21 cellular contexts compared by ENCODE assay signal in the genomic region with DNA sequence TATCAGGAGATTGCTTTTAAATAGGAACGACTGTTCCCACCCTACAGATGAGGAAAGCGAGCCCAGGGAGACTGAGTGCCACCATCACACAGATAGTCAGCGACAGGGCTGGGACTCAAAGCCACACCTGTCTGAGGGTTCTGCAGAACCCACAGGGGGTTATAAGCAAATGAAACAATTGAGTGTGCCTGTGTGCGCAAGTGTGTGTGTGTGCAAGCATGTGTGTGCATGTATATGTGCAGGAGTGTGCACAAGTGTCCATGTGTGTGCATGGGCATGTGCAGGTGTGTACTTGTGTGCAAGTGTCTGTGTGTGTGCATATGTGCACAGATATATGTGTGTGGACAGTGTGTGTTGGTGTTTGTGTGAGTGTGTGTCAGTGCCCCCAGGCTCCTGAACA.
DNase-seq lines count a peak whose midpoint lies in the region; ATAC-seq and TF ChIP-seq lines count a peak whose summit lies in the region.
"Had no signal": no experiment of that assay in that cellular context is flagged by ENCODE, and none has a peak within 500 bp of the region (broad histone marks: within the 10 kb centered on the region; RNA-seq: fewer than 3 reads in every experiment).

No MANE protein-coding gene starts in this region.

- 77 to 92% (median 88%) methylated on average over 4 of the region's 4 CpGs for WGBS in stomach, 5 donors

- no peaks in the 10 kb centered on the region for H3K36me3 ChIP-seq in stomach
- H3K36me3 ChIP-seq: BLaER1 treated with 17β-estradiol and CSF1 and Interleukin-3, amounts not matched to agents 10 nM and 100 nM had no signal

- CTCF ChIA-PET in activated naive CD4-positive, alpha-beta T cell treated with anti-CD3 and anti-CD28 coated beads, Interleukin-2, amount 10 ng/mL, durations not matched to agents 7 days and 5 days (lab: Charles Lee) = no interaction called here

- no peak for DNase-seq in stimulated activated naive CD8-positive, alpha-beta T cell treated with anti-CD3 and anti-CD28 coated beads, Interleukin-15, amount 100 ng/mL, for 72 hours
- no peak for DNase-seq in stimulated activated naive CD8-positive, alpha-beta T cell treated with anti-CD3 and anti-CD28 coated beads, Interleukin-15, Interleukin-2, amounts not matched to agents 100 U/mL and 50 U/mL, for 24 hours
- DNase-seq in islet precursor cell (peak; percentile 37), stomach (peak; percentile 13), NCI-H2196 (lab: John Stamatoyannopoulos, UW; ENCODE audit: unreplicated experiment) (no peak)
- DNase-seq in activated naive CD4-positive, alpha-beta T cell treated with anti-CD3 and anti-CD28 coated beads, Interleukin-2, amount 10 ng/mL, durations not matched to agents 7 days and 5 days = no peak
- DNase-seq: AML-193; CD4-positive, alpha-beta T cell; KBM-7; MV-4-11; NCI-H1105 treated with DMSO at 0.1 percent for 48 hours; NCI-H2029 treated with DMSO at 0.1 percent for 48 hours; NCI-H226; NCI-H510A; NCI-H69; SHP77 had no signal

- intact Hi-C loops in stomach (cut with DNase I; ENCODE audit: low total_unique reads) = no loop called here

- H3K27me3 Mint-ChIP-seq in stimulated activated naive CD8-positive, alpha-beta T cell treated with anti-CD3 and anti-CD28 coated beads, Interleukin-15, amount 100 ng/mL, for 72 hours = peaks cover 68% of the 10 kb centered on the region
- H3K27me3 Mint-ChIP-seq in activated naive CD4-positive, alpha-beta T cell treated with anti-CD3 and anti-CD28 coated beads, Interleukin-2, amount 10 ng/mL, durations not matched to agents 7 days and 5 days = peaks cover 17% of the 10 kb centered on the region

- TF ChIP-seq POLR2A in stomach (IDR thresholded peaks at IDR 0.05) = no peak

- TF ChIP-seq CTCF in stomach (IDR thresholded peaks at IDR 0.05) = no peak

- no peaks in the 10 kb centered on the region for H3K36me3 Mint-ChIP-seq in activated naive CD4-positive, alpha-beta T cell treated with anti-CD3 and anti-CD28 coated beads, Interleukin-2, amount 10 ng/mL, durations not matched to agents 7 days and 5 days

- no peak overlapping the region for H3K27ac ChIP-seq in stomach
- H3K27ac ChIP-seq: A549; BLaER1 treated with 17β-estradiol and CSF1 and Interleukin-3, amounts not matched to agents 10 nM and 100 nM; RWPE1 had no signal

- H3K27me3 ChIP-seq in stomach = peaks cover 0 to 13% (median 0%) of the 10 kb centered on the region in 3 donors
- H3K27me3 ChIP-seq: BLaER1 treated with 17β-estradiol and CSF1 and Interleukin-3, amounts not matched to agents 10 nM and 100 nM had no signal

- H3K4me3 Mint-ChIP-seq in stimulated activated naive CD8-positive, alpha-beta T cell treated with anti-CD3 and anti-CD28 coated beads, Interleukin-15, amount 100 ng/mL, for 72 hours = no peak overlapping the region
- no peak overlapping the region for H3K4me3 Mint-ChIP-seq in activated naive CD4-positive, alpha-beta T cell treated with anti-CD3 and anti-CD28 coated beads, Interleukin-2, amount 10 ng/mL, durations not matched to agents 7 days and 5 days
- H3K4me3 Mint-ChIP-seq: CD4-positive, alpha-beta T cell had no signal

- no peaks in the 10 kb centered on the region for H3K9me3 Mint-ChIP-seq in stimulated activated naive CD8-positive, alpha-beta T cell treated with anti-CD3 and anti-CD28 coated beads, Interleukin-15, amount 100 ng/mL, for 72 hours
- no peaks in the 10 kb centered on the region for H3K9me3 Mint-ChIP-seq in activated naive CD4-positive, alpha-beta T cell treated with anti-CD3 and anti-CD28 coated beads, Interleukin-2, amount 10 ng/mL, durations not matched to agents 7 days and 5 days
- H3K9me3 Mint-ChIP-seq: CD4-positive, alpha-beta T cell had no signal

- no peaks in the 10 kb centered on the region for H3K4me1 ChIP-seq in stomach
- H3K4me1 ChIP-seq: A549 had no signal

- H3K4me1 Mint-ChIP-seq in stimulated activated naive CD8-positive, alpha-beta T cell treated with anti-CD3 and anti-CD28 coated beads, Interleukin-15, amount 100 ng/mL, for 72 hours = no peaks in the 10 kb centered on the region
- H3K4me1 Mint-ChIP-seq in activated naive CD4-positive, alpha-beta T cell treated with anti-CD3 and anti-CD28 coated beads, Interleukin-2, amount 10 ng/mL, durations not matched to agents 7 days and 5 days = no peaks in the 10 kb centered on the region

- H3K4me3 ChIP-seq in stomach = no peak overlapping the region
- H3K4me3 ChIP-seq: A549; BLaER1 treated with 17β-estradiol and CSF1 and Interleukin-3, amounts not matched to agents 10 nM and 100 nM had no signal

- no peaks in the 10 kb centered on the region for H3K9me3 ChIP-seq in stomach
- H3K9me3 ChIP-seq: A549 had no signal

- ATAC-seq in stimulated activated naive CD8-positive, alpha-beta T cell treated with anti-CD3 and anti-CD28 coated beads, Interleukin-15, amount 100 ng/mL, for 72 hours = peak; percentile 23
- ATAC-seq in stimulated activated naive CD8-positive, alpha-beta T cell treated with anti-CD3 and anti-CD28 coated beads, Interleukin-15, Interleukin-2, amounts not matched to agents 100 U/mL and 50 U/mL, for 24 hours = no peak
- ATAC-seq in HG02678 (IDR thresholded peaks at IDR 0.05; ENCODE audit: unreplicated experiment) = no peak
- ATAC-seq: A549, Panc1 had no signal

- TF ChIP-seq EP300 in stomach (IDR thresholded peaks at IDR 0.05) = no peak

- no peak overlapping the region for H3K27ac Mint-ChIP-seq in stimulated activated naive CD8-positive, alpha-beta T cell treated with anti-CD3 and anti-CD28 coated beads, Interleukin-15, amount 100 ng/mL, for 72 hours
- H3K27ac Mint-ChIP-seq in activated naive CD4-positive, alpha-beta T cell treated with anti-CD3 and anti-CD28 coated beads, Interleukin-2, amount 10 ng/mL, durations not matched to agents 7 days and 5 days = no peak overlapping the region
- H3K27ac Mint-ChIP-seq: CD4-positive, alpha-beta T cell had no signal

Comparison
In these comparisons a context has a peak if more than half of its experiments do, and no peak if none do; other contexts are left out.
1. DNase-seq: peak in islet precursor cell (single experiment) and stomach (single experiment); none in stimulated activated naive CD8-positive, alpha-beta T cell treated with anti-CD3 and anti-CD28 coated beads, Interleukin-15, amount 100 ng/mL, for 72 hours (0 of 2), stimulated activated naive CD8-positive, alpha-beta T cell treated with anti-CD3 and anti-CD28 coated beads, Interleukin-15, Interleukin-2, amounts not matched to agents 100 U/mL and 50 U/mL, for 24 hours (single experiment), NCI-H2196 (single experiment) and activated naive CD4-positive, alpha-beta T cell treated with anti-CD3 and anti-CD28 coated beads, Interleukin-2, amount 10 ng/mL, durations not matched to agents 7 days and 5 days (single experiment).